In genomic region chr14:88551936-88552565, GRCh38 we compare ENCODE assay signal across 9 cellular contexts. TPM values are rescaled to one million over a fixed set of nuclear protein-coding genes. Genes with fewer than 3 reads are reported as not detected.
DNase-seq lines count a peak whose midpoint lies in the region; ATAC-seq and TF ChIP-seq lines count a peak whose summit lies in the region.
"Had no signal": no experiment of that assay in that cellular context is flagged by ENCODE, and none has a peak within 500 bp of the region (broad histone marks: within the 10 kb centered on the region; RNA-seq: fewer than 3 reads in every experiment).

No MANE protein-coding gene starts in this region.

- no peak for TF ChIP-seq CTCF in 22Rv1 (IDR thresholded peaks at IDR 0.05)
- TF ChIP-seq CTCF in thyroid gland (IDR thresholded peaks at IDR 0.05): no peak

- ATAC-seq in memory B cell (ENCODE audit: low read depth) (no peak), HG02973 (IDR thresholded peaks at IDR 0.05; ENCODE audit: unreplicated experiment) (no peak), GM18520 (IDR thresholded peaks at IDR 0.05; ENCODE audit: unreplicated experiment) (no peak)
- ATAC-seq: GM12878 had no signal

- no peak overlapping the region for H3K9ac ChIP-seq in HUES64 (ENCODE audit: low read depth, low read length)

- H3K27ac ChIP-seq in 22Rv1 (peak overlapping the region; percentile 51), HUES64 (ENCODE audit: low read depth, low read length) (no peak overlapping the region), thyroid gland (peak overlapping the region; percentile 51 to 82 (median 71))

- WGBS in HUES64: 16% methylated on average over 27 of the region's 27 CpGs
- 21 to 32% methylated on average over 21 to 27 of the region's 27 CpGs for WGBS in thyroid gland, 2 donors

- peaks cover 22% of the 10 kb centered on the region for H3K36me3 ChIP-seq in HUES64 (ENCODE audit: insufficient read depth, low read length)
- H3K36me3 ChIP-seq in thyroid gland: peaks cover 0 to 6% of the 10 kb centered on the region in 2 donors

- no peak overlapping the region for H3K27ac Mint-ChIP-seq in memory B cell

- peak overlapping the region; percentile 24 for H3K4me3 Mint-ChIP-seq in memory B cell

- H3K4me1 Mint-ChIP-seq in memory B cell: peaks cover 7% of the 10 kb centered on the region

- H3K27me3 ChIP-seq in HUES64 (ENCODE audit: insufficient read depth, low read length) (peaks cover 20% of the 10 kb centered on the region), thyroid gland (no peaks in the 10 kb centered on the region)

- H3K27me3 Mint-ChIP-seq in memory B cell: peaks cover 19% of the 10 kb centered on the region

- H3K9me3 Mint-ChIP-seq in memory B cell: no peaks in the 10 kb centered on the region

- intact Hi-C loops in thyroid gland (cut with DNase I): loop anchor here (10.0 kb wide), 1 partner anchor 167 kb away; the partner anchor contains the start of gene SPATA7

- H3K9me3 ChIP-seq in HUES64 (ENCODE audit: insufficient read depth, low read depth, low read length): no peaks in the 10 kb centered on the region
- no peaks in the 10 kb centered on the region for H3K9me3 ChIP-seq in thyroid gland

- DNase-seq in dermis blood vessel endothelial cell (peak; percentile 48), memory B cell (ENCODE audit: low spot score in 2 of 2) (no peak), thyroid gland (peak; percentile 17 to 30), MV-4-11 (lab: John Stamatoyannopoulos, UW) (no peak)

- H3K4me3 ChIP-seq in HUES64 (ENCODE audit: low read length) (peak overlapping the region; percentile 59), thyroid gland (replicated peaks in 1 of 3) (peak overlapping the region; percentile 31 to 58 (median 37))
- H3K4me3 ChIP-seq: GM12878 had no signal

- H3K4me1 ChIP-seq in HUES64 (ENCODE audit: insufficient read depth, low read length) (peaks cover 25% of the 10 kb centered on the region), thyroid gland (peaks cover 20 to 39% of the 10 kb centered on the region in 2 donors)

- no peaks in the 10 kb centered on the region for H3K36me3 Mint-ChIP-seq in memory B cell

- TF ChIP-seq POLR2A in thyroid gland (IDR thresholded peaks at IDR 0.05): no peak

RNA-seq across cellular contexts. Expression of gene PTPN21, which starts 2.8 kb away (rescaled TPM):
- polyA plus RNA-seq in HUES64 (2013, experiment 1 of 2): 7.0 TPM
- 8.5 TPM for polyA plus RNA-seq in HUES64 (2013, experiment 2 of 2)
- total RNA-seq in dermis blood vessel endothelial cell (6.3 and 7.3 TPM in 2 replicates), thyroid gland (10 to 100 TPM; 32.2 to 40.0 (median 36.1) TPM)

RNA-seq across cellular contexts. Expression of gene ZC3H14, which starts 10.8 kb away (rescaled TPM):
- polyA plus RNA-seq in HUES64 (2013, experiment 1 of 2): 82.0 TPM
- polyA plus RNA-seq in HUES64 (2013, experiment 2 of 2): 70.1 TPM
- 61.4 and 65.9 TPM in 2 replicates for total RNA-seq in dermis blood vessel endothelial cell
- 100 to 1,000 TPM in 2 of 4 donors, 10 to 100 TPM in 2; 88.5 to 112 (median 104) TPM for total RNA-seq in thyroid gland

Comparison
In these comparisons a context has a peak if more than half of its experiments do, and no peak if none do; other contexts are left out.
1. DNase-seq: peak in dermis blood vessel endothelial cell (single experiment) and thyroid gland (2 of 2); none in memory B cell (0 of 2) and MV-4-11 (single experiment).